10 cellular contexts compared by ENCODE assay signal in genomic region chr18:43789234-43790000, GRCh38.
A peak's percentile ranks its signal among the peaks of the same experiment; 100 is the strongest.
DNase-seq lines count a peak whose midpoint lies in the region; ATAC-seq, FAIRE-seq and TF ChIP-seq lines count a peak whose summit lies in the region.
"Had no signal": no experiment of that assay in that cellular context is flagged by ENCODE, and none has a peak within 500 bp of the region (broad histone marks: within the 10 kb centered on the region; RNA-seq: fewer than 3 reads in every experiment).

No MANE protein-coding gene starts in this region.

- H3K36me3 Mint-ChIP-seq in natural killer cell treated with Interleukin-12 subunit alpha and Interleukin-12 subunit beta and Interleukin-15 and Interleukin-18, amount 100 ng/mL, for 72 hours, result no peaks in the 10 kb centered on the region

- no peak overlapping the region for H3K4me3 Mint-ChIP-seq in natural killer cell treated with Interleukin-12 subunit alpha and Interleukin-12 subunit beta and Interleukin-15 and Interleukin-18, amount 100 ng/mL, for 72 hours

- H3K27ac Mint-ChIP-seq in natural killer cell treated with Interleukin-12 subunit alpha and Interleukin-12 subunit beta and Interleukin-15 and Interleukin-18, amount 100 ng/mL, for 72 hours, result no peak overlapping the region

- ATAC-seq in natural killer cell treated with Interleukin-12 subunit alpha and Interleukin-12 subunit beta and Interleukin-15 and Interleukin-18, amount 100 ng/mL, for 72 hours, result no peak
- no peak for ATAC-seq in GM19324 (IDR thresholded peaks at IDR 0.05; ENCODE audit: low FRiP score, unreplicated experiment)
- ATAC-seq: A549 had no signal

- in situ Hi-C loops in SK-MEL-5 (cut with HindIII; ENCODE audit: low pct_unique_long_range_greater_than_20kb, low sequenced_read_pairs), result no loop called here

- H3K4me3 ChIP-seq in retinal pigment epithelial cell (ENCODE audit: low read length), result no peak overlapping the region
- H3K4me3 ChIP-seq: A549, SK-N-MC had no signal

- FAIRE-seq in frontal cortex (lab: Jason Lieb, UNC), result no peak
- FAIRE-seq: A549 had no signal

- DNase-seq in NCI-H1436 (lab: John Stamatoyannopoulos, UW) (peak; percentile 23), NCI-H1436 treated with DMSO at 0.1 percent for 48 hours (lab: John Stamatoyannopoulos, UW) (no peak), SK-MEL-5 (ENCODE audit: low read depth, low spot score) (peak; percentile 19), frontal cortex (ENCODE audit: low spot score in 2 of 2) (peak; percentile 16 to 45), retinal pigment epithelial cell (ENCODE audit: low read depth) (no peak)
- DNase-seq in natural killer cell treated with Interleukin-12 subunit alpha and Interleukin-12 subunit beta and Interleukin-15 and Interleukin-18, amount 100 ng/mL, for 72 hours (ENCODE audit: low spot score), result no peak
- DNase-seq in activated CD4-positive, alpha-beta T cell treated with anti-CD3 and anti-CD28 coated beads for 48 hours, result no peak

- no peaks in the 10 kb centered on the region for H3K27me3 Mint-ChIP-seq in natural killer cell treated with Interleukin-12 subunit alpha and Interleukin-12 subunit beta and Interleukin-15 and Interleukin-18, amount 100 ng/mL, for 72 hours

- H3K9me3 Mint-ChIP-seq in natural killer cell treated with Interleukin-12 subunit alpha and Interleukin-12 subunit beta and Interleukin-15 and Interleukin-18, amount 100 ng/mL, for 72 hours, result no peaks in the 10 kb centered on the region

- TF ChIP-seq CTCF in retinal pigment epithelial cell (conservative IDR thresholded peaks at IDR 0.05; ENCODE audit: low read depth, low read length), result peak; percentile 32

- no peaks in the 10 kb centered on the region for H3K4me1 Mint-ChIP-seq in natural killer cell treated with Interleukin-12 subunit alpha and Interleukin-12 subunit beta and Interleukin-15 and Interleukin-18, amount 100 ng/mL, for 72 hours (ENCODE audit: low read depth in 2 of 2)

Comparison
In these comparisons a context has a peak if more than half of its experiments do, and no peak if none do; other contexts are left out.
1. DNase-seq: peak in NCI-H1436 (single experiment), SK-MEL-5 (single experiment) and frontal cortex (2 of 2); none in NCI-H1436 treated with DMSO at 0.1 percent for 48 hours (single experiment), retinal pigment epithelial cell (single experiment), natural killer cell treated with Interleukin-12 subunit alpha and Interleukin-12 subunit beta and Interleukin-15 and Interleukin-18, amount 100 ng/mL, for 72 hours (single experiment) and activated CD4-positive, alpha-beta T cell treated with anti-CD3 and anti-CD28 coated beads for 48 hours (single experiment).